Comparison of ENCODE assay signal across 8 cellular contexts in genomic region chr2:226792155-226792871, GRCh38.
A peak's percentile ranks its signal among the peaks of the same experiment; 100 is the strongest.
DNase-seq lines count a peak whose midpoint lies in the region; ATAC-seq lines count a peak whose summit lies in the region.

No MANE protein-coding gene starts in this region.

- DNase-seq in SIG-M5 treated with dmso at 0.1 percent for 504 hours (lab: John Stamatoyannopoulos, UW; ENCODE audit: unreplicated experiment) (peak; percentile 56), SIG-M5 (lab: John Stamatoyannopoulos, UW) (no peak), SK-N-MC (ENCODE audit: low read depth, low spot score) (no peak), fibroblast of gingiva (ENCODE audit: low read depth) (peak; percentile 18), retina (peak; percentile 43), CD1c-positive myeloid dendritic cell (ENCODE audit: extremely low spot score) (no peak)

- H3K4me3 ChIP-seq in SK-N-MC = peak overlapping the region; percentile 91

- peaks cover 12% of the 10 kb centered on the region for H3K36me3 ChIP-seq in SK-N-MC (ENCODE audit: insufficient read depth, low read length)

- ATAC-seq in HG02852 (IDR thresholded peaks at IDR 0.05; ENCODE audit: unreplicated experiment) = no peak
- no peak for ATAC-seq in HG02870 (IDR thresholded peaks at IDR 0.05; ENCODE audit: unreplicated experiment)

- H3K9me3 ChIP-seq in SK-N-MC (ENCODE audit: low read depth, low read length) = no peaks in the 10 kb centered on the region

- H3K9ac ChIP-seq in SK-N-MC (ENCODE audit: insufficient read length) = peak overlapping the region; percentile 88

- H3K27ac ChIP-seq in SK-N-MC = 0 out of 2 replicates have a peak overlapping the region, but pooled peaks have one; percentile 61

Comparison
In these comparisons a context has a peak if more than half of its experiments do, and no peak if none do; other contexts are left out.
1. DNase-seq: peak in SIG-M5 treated with dmso at 0.1 percent for 504 hours (single experiment), fibroblast of gingiva (single experiment) and retina (single experiment); none in SIG-M5 (single experiment), SK-N-MC (single experiment) and CD1c-positive myeloid dendritic cell (single experiment).